Comparison of ENCODE assay signal across 14 cellular contexts in the genomic region with DNA sequence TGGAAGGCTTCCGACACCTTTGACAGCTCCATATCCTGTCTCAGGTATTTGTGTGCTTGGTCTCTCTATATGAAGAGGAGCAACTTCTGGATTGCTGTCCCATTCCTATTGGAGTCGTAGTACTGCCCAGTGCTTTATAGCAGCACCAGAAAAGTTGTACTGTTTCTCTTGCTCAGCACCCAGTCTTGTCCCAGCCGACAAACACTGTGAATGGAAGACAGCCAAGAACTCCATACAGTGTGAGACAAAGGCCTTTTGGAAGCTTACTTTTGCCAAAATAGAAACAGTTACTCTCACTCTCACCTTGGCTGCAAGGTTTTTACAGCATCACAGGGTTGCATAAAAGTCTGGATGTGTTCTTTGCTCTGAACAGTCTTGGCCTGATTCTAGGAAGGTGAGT.
A peak's percentile ranks its signal among the peaks of the same experiment; 100 is the strongest.
DNase-seq lines count a peak whose midpoint lies in the region; ATAC-seq and TF ChIP-seq lines count a peak whose summit lies in the region.
"Had no signal": no experiment of that assay in that cellular context is flagged by ENCODE, and none has a peak within 500 bp of the region (broad histone marks: within the 10 kb centered on the region; RNA-seq: fewer than 3 reads in every experiment).

No MANE protein-coding gene starts in this region.

- H2AFZ ChIP-seq in hepatocyte = no peak overlapping the region

- H3K27ac ChIP-seq in cingulate gyrus (ENCODE audit: low read depth, low read length) (peak overlapping the region; percentile 10), hepatocyte (peak overlapping the region; percentile 33), substantia nigra (ENCODE audit: low read depth, low read length, poor library complexity, severe bottlenecking) (peak overlapping the region; percentile 19), adrenal gland (no peak overlapping the region)
- H3K27ac ChIP-seq: thyroid gland had no signal

- H3K4me3 ChIP-seq in hepatocyte = no peak overlapping the region
- no peak overlapping the region for H3K4me3 ChIP-seq in adrenal gland
- H3K4me3 ChIP-seq: prostate gland, thyroid gland had no signal

- 77% methylated on average over 3 of the region's 3 CpGs for WGBS in hepatocyte (ENCODE audit: low lambda C conversion rate, missing lambda C conversion rate)
- WGBS in adrenal gland, 4 donors = 74 to 92% (median 82%) methylated on average over 3 of the region's 3 CpGs

- H3K9me3 ChIP-seq in hepatocyte (ENCODE audit: low read depth) = no peaks in the 10 kb centered on the region
- H3K9me3 ChIP-seq in adrenal gland (replicated peaks in 1 of 3) = no peaks in the 10 kb centered on the region
- H3K9me3 ChIP-seq: prostate gland, thyroid gland had no signal

- no peak for DNase-seq in Right ventricle myocardium inferior (ENCODE audit: missing footprints)
- DNase-seq in cardiac septum (ENCODE audit: low spot score) = no peak
- no peak for DNase-seq in hepatocyte (ENCODE audit: low spot score)
- peak in 25 of 49 donors; percentile 3 to 63 (median 18) for DNase-seq in substantia nigra (lab: John Stamatoyannopoulos, UW)
- no peak for DNase-seq in OCI-M2 (lab: John Stamatoyannopoulos, UW; ENCODE audit: unreplicated experiment)
- no peak for DNase-seq in NOMO-1 treated with DMSO at 0.1 percent for 48 hours (lab: John Stamatoyannopoulos, UW; ENCODE audit: unreplicated experiment)
- no peak for DNase-seq in adrenal gland
- DNase-seq: activated B cell treated with CpG ODN at 0.5 μM for 24 hours; activated naive CD4-positive, alpha-beta T cell; glutamatergic neuron; NCI-H1694 treated with DMSO at 0.1 percent for 48 hours; thyroid gland had no signal

- H3K4me1 ChIP-seq in hepatocyte (ENCODE audit: insufficient read depth) (peaks cover 23% of the 10 kb centered on the region), adrenal gland (replicated peaks in 1 of 2) (no peaks in the 10 kb centered on the region)
- H3K4me1 ChIP-seq: prostate gland had no signal

- no peaks in the 10 kb centered on the region for H3K36me3 ChIP-seq in hepatocyte (replicated peaks; ENCODE audit: insufficient read depth, low read depth)
- no peaks in the 10 kb centered on the region for H3K36me3 ChIP-seq in adrenal gland (replicated peaks in 1 of 2)
- H3K36me3 ChIP-seq: prostate gland, thyroid gland had no signal

- no peak for TF ChIP-seq POLR2A in adrenal gland (IDR thresholded peaks at IDR 0.05)

- no peak overlapping the region for H3K4me2 ChIP-seq in hepatocyte

- no peaks in the 10 kb centered on the region for H4K20me1 ChIP-seq in hepatocyte (ENCODE audit: insufficient read depth, poor library complexity, severe bottlenecking)

- no peak for TF ChIP-seq CTCF in hepatocyte (IDR thresholded peaks at IDR 0.05; ENCODE audit: poor library complexity)
- no peak for TF ChIP-seq CTCF in adrenal gland (IDR thresholded peaks at IDR 0.05)

- no peaks in the 10 kb centered on the region for H3K9me2 ChIP-seq in hepatocyte (replicated peaks; ENCODE audit: insufficient read depth)

- no peaks in the 10 kb centered on the region for H3K79me2 ChIP-seq in hepatocyte

- intact Hi-C loops in Right ventricle myocardium inferior (cut with DNase I) = no loop called here
- intact Hi-C loops in cardiac septum (cut with DNase I) = no loop called here
- intact Hi-C loops in adrenal gland (cut with DNase I) = no loop called here

- ATAC-seq in Right ventricle myocardium inferior = peak; percentile 40

- H3K27me3 ChIP-seq in hepatocyte = no peaks in the 10 kb centered on the region
- no peaks in the 10 kb centered on the region for H3K27me3 ChIP-seq in adrenal gland
- H3K27me3 ChIP-seq: thyroid gland had no signal

Comparison
In these comparisons a context has a peak if more than half of its experiments do, and no peak if none do; other contexts are left out.
1. DNase-seq: peak in substantia nigra (25 of 49); none in Right ventricle myocardium inferior (single experiment), cardiac septum (single experiment), hepatocyte (single experiment), OCI-M2 (single experiment), NOMO-1 treated with DMSO at 0.1 percent for 48 hours (single experiment) and adrenal gland (0 of 7).
2. H3K27ac ChIP-seq: peak in cingulate gyrus (single experiment), hepatocyte (single experiment) and substantia nigra (single experiment); none in adrenal gland (0 of 5).